In the genomic region with DNA sequence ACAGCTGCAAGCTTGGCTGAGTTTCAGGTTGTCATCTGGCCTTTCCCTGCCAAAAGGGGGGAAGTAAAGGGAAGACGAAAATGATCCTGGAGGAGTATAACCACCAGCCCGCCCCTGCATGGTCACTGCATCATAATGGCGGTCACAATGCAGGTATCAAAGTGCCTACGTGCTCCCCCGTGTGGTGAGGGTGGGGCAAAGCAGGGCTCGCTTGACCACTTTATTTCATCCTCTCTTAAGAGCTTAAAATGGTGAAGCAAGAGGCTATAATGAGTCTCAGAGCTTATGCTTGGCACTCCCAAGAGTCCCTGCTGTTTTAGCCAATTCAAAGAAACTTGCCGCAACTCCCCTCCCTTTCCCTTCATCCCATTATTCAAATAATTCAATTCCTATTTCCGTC, we compare ENCODE assay signal across 9 cellular contexts.
DNase-seq lines count a peak whose midpoint lies in the region; ATAC-seq and TF ChIP-seq lines count a peak whose summit lies in the region.
"Had no signal": no experiment of that assay in that cellular context is flagged by ENCODE, and none has a peak within 500 bp of the region (broad histone marks: within the 10 kb centered on the region; RNA-seq: fewer than 3 reads in every experiment).

No MANE protein-coding gene starts in this region.

- no peak overlapping the region for H3K27ac ChIP-seq in neural progenitor cell

- no peak overlapping the region for H3K4me2 ChIP-seq in neural progenitor cell

- H3K36me3 ChIP-seq in neural progenitor cell = no peaks in the 10 kb centered on the region
- H3K36me3 ChIP-seq: HAP-1 had no signal

- H3K4me3 Mint-ChIP-seq in neural progenitor cell = no peak overlapping the region
- H3K4me3 Mint-ChIP-seq: stimulated activated naive CD8-positive, alpha-beta T cell treated with anti-CD3 and anti-CD28 coated beads, Interleukin-15, amount 100 ng/mL, for 72 hours had no signal

- H3K27ac Mint-ChIP-seq in neural progenitor cell = no peak overlapping the region
- H3K27ac Mint-ChIP-seq: stimulated activated naive CD8-positive, alpha-beta T cell treated with anti-CD3 and anti-CD28 coated beads, Interleukin-15, amount 100 ng/mL, for 72 hours had no signal

- peaks cover 3% of the 10 kb centered on the region for H3K9me3 ChIP-seq in neural progenitor cell (ENCODE audit: low read depth)
- H3K9me3 ChIP-seq: HAP-1 had no signal

- H3K9me3 Mint-ChIP-seq in neural progenitor cell = no peaks in the 10 kb centered on the region
- H3K9me3 Mint-ChIP-seq: stimulated activated naive CD8-positive, alpha-beta T cell treated with anti-CD3 and anti-CD28 coated beads, Interleukin-15, amount 100 ng/mL, for 72 hours had no signal

- H3K4me1 ChIP-seq in neural progenitor cell = no peaks in the 10 kb centered on the region

- no peaks in the 10 kb centered on the region for H3F3A ChIP-seq in neural progenitor cell (ENCODE audit: low read depth)

- no peaks in the 10 kb centered on the region for H3K4me1 Mint-ChIP-seq in neural progenitor cell
- H3K4me1 Mint-ChIP-seq: stimulated activated naive CD8-positive, alpha-beta T cell treated with anti-CD3 and anti-CD28 coated beads, Interleukin-15, amount 100 ng/mL, for 72 hours had no signal

- H3K27me3 Mint-ChIP-seq in neural progenitor cell (ENCODE audit: insufficient read depth, low read depth) = peaks cover 7% of the 10 kb centered on the region
- H3K27me3 Mint-ChIP-seq: stimulated activated naive CD8-positive, alpha-beta T cell treated with anti-CD3 and anti-CD28 coated beads, Interleukin-15, amount 100 ng/mL, for 72 hours had no signal

- no peaks in the 10 kb centered on the region for H4K20me1 ChIP-seq in neural progenitor cell (ENCODE audit: low read depth)

- no peak overlapping the region for H2AFZ ChIP-seq in neural progenitor cell (replicated peaks)

- H3K27me3 ChIP-seq in neural progenitor cell = no peaks in the 10 kb centered on the region

- H3K9ac ChIP-seq in neural progenitor cell = no peak overlapping the region

- peak; percentile 40 for ATAC-seq in HG02610 (IDR thresholded peaks at IDR 0.05; ENCODE audit: unreplicated experiment)
- ATAC-seq in GM21515 (IDR thresholded peaks at IDR 0.05; ENCODE audit: unreplicated experiment) = no peak
- no peak for ATAC-seq in GM18873 (IDR thresholded peaks at IDR 0.05; ENCODE audit: low FRiP score, unreplicated experiment)
- ATAC-seq: stimulated activated naive CD8-positive, alpha-beta T cell treated with anti-CD3 and anti-CD28 coated beads, Interleukin-15, amount 100 ng/mL, for 72 hours had no signal

- DNase-seq in neural progenitor cell (ENCODE audit: low spot score) = peak; percentile 26
- DNase-seq in AG08395 (ENCODE audit: low spot score) = no peak
- DNase-seq: stimulated activated naive CD8-positive, alpha-beta T cell treated with anti-CD3 and anti-CD28 coated beads, Interleukin-15, amount 100 ng/mL, for 72 hours had no signal

- no peaks in the 10 kb centered on the region for H3K36me3 Mint-ChIP-seq in neural progenitor cell

- H3K4me3 ChIP-seq in GM12875 (ENCODE audit: low read depth, low read length) = no peak overlapping the region
- H3K4me3 ChIP-seq in WI38 (ENCODE audit: low read depth, low read length) = no peak overlapping the region
- H3K4me3 ChIP-seq in neural progenitor cell = no peak overlapping the region
- H3K4me3 ChIP-seq: HAP-1 had no signal

- H3K79me2 ChIP-seq in neural progenitor cell (ENCODE audit: low read depth) = no peaks in the 10 kb centered on the region

- TF ChIP-seq CTCF in GM12875 (IDR thresholded peaks at IDR 0.05; ENCODE audit: borderline replicate concordance, insufficient read depth, low read depth, low read length) (peak; percentile 65), WI38 (IDR thresholded peaks at IDR 0.05; ENCODE audit: low read depth, low read length) (peak; percentile 46), neural progenitor cell (IDR thresholded peaks at IDR 0.05) (peak; percentile 53)
